Comparison of ENCODE assay signal across 29 cellular contexts in the genomic region with DNA sequence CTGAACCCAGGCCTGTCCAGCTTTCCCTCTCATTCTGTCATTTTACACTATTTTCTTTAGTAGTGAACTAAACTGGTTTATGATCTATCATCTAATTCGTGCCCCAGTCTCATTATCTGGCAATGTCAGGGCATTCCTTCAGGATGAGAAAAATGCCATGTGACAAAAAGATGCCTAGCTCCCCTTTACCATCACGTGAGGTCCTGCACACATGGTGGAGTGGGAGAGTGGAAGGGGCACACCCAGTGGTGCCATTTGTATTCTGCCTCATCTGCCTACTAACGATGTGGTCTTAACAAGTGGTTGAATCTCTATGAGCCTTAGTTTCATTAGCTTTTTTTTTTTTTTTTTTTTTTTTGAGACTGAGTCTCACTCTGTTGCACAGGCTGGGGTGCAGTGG. TPM values are rescaled to one million over a fixed set of nuclear protein-coding genes. Genes with fewer than 3 reads are reported as not detected.
A peak's percentile ranks its signal among the peaks of the same experiment; 100 is the strongest.
DNase-seq lines count a peak whose midpoint lies in the region; ATAC-seq and TF ChIP-seq lines count a peak whose summit lies in the region.
"Had no signal": no experiment of that assay in that cellular context is flagged by ENCODE, and none has a peak within 500 bp of the region (broad histone marks: within the 10 kb centered on the region; RNA-seq: fewer than 3 reads in every experiment).

No MANE protein-coding gene starts in this region.

- no CpG with 5 or more reads among the region's 3 CpGs for WGBS in H9 (ENCODE audit: extremely low coverage, insufficient read length, low lambda C conversion rate)

- no peak overlapping the region for H3K4me2 ChIP-seq in H9 (ENCODE audit: insufficient read depth, insufficient read length, low read length)

- TF ChIP-seq CTCF in HEK293 (tag by site-specific recombination; IDR thresholded peaks at IDR 0.05) (no peak), fibroblast of mammary gland (conservative IDR thresholded peaks at IDR 0.05; ENCODE audit: control insufficient read depth, insufficient read depth, low read depth, low read length) (no peak), H9 (conservative IDR thresholded peaks at IDR 0.05) (no peak)

- no peak overlapping the region for H2BK12ac ChIP-seq in H9 (ENCODE audit: insufficient read length, low read depth, low read length)

- ATAC-seq in stimulated activated effector memory CD8-positive, alpha-beta T cell treated with anti-CD3 and anti-CD28 coated beads, Interleukin-12 subunit alpha, Interleukin-12 subunit beta, amount 100 ng/mL, for 72 hours, result no peak
- ATAC-seq in HG02610 (IDR thresholded peaks at IDR 0.05; ENCODE audit: unreplicated experiment), result no peak
- ATAC-seq: activated CD4-positive, CD25-positive, alpha-beta regulatory T cell treated with anti-CD3 and anti-CD28 coated beads, Interleukin-2, amount 50 U/mL, for 24 hours; activated naive CD8-positive, alpha-beta T cell treated with anti-CD3 and anti-CD28 coated beads, Interleukin-2, amount 50 U/mL, for 24 hours; foreskin keratinocyte; heart right ventricle; naive thymus-derived CD4-positive, alpha-beta T cell; PC-3; right cardiac atrium; T-helper 17 cell had no signal

- no peaks in the 10 kb centered on the region for H4K20me1 ChIP-seq in H9 (ENCODE audit: control insufficient read depth, insufficient read depth, insufficient read length)

- H2AFZ ChIP-seq in H9 (ENCODE audit: low read length), result no peak overlapping the region

- H3K9ac ChIP-seq in H9 (ENCODE audit: extremely low read depth, insufficient read length, low read length), result no peak overlapping the region

- H3K4me1 Mint-ChIP-seq in stimulated activated effector memory CD8-positive, alpha-beta T cell treated with anti-CD3 and anti-CD28 coated beads, Interleukin-12 subunit alpha, Interleukin-12 subunit beta, amount 100 ng/mL, for 72 hours, result no peaks in the 10 kb centered on the region
- H3K4me1 Mint-ChIP-seq in H9, result no peaks in the 10 kb centered on the region
- H3K4me1 Mint-ChIP-seq: activated naive CD8-positive, alpha-beta T cell treated with anti-CD3 and anti-CD28 coated beads, Interleukin-2, amount 50 U/mL, for 24 hours had no signal

- H4K91ac ChIP-seq in H9 (ENCODE audit: insufficient read length, low read depth, low read length), result no peak overlapping the region

- H3K4ac ChIP-seq in H9 (ENCODE audit: low read depth, low read length), result no peak overlapping the region

- no peak overlapping the region for H3K56ac ChIP-seq in H9 (ENCODE audit: insufficient read length, low read depth, low read length)

- H3K4me3 Mint-ChIP-seq in stimulated activated effector memory CD8-positive, alpha-beta T cell treated with anti-CD3 and anti-CD28 coated beads, Interleukin-12 subunit alpha, Interleukin-12 subunit beta, amount 100 ng/mL, for 72 hours, result no peak overlapping the region
- no peak overlapping the region for H3K4me3 Mint-ChIP-seq in H9
- H3K4me3 Mint-ChIP-seq: activated naive CD8-positive, alpha-beta T cell treated with anti-CD3 and anti-CD28 coated beads, Interleukin-2, amount 50 U/mL, for 24 hours; CD4-positive, alpha-beta T cell; naive thymus-derived CD4-positive, alpha-beta T cell; T-helper 17 cell had no signal

- peaks cover 61 to 83% of the 10 kb centered on the region in 2 experiments for H3K36me3 ChIP-seq in HEK293 (ENCODE audit: control insufficient read depth in 2 of 2, insufficient read depth in 1 of 2, low read length in 2 of 2)
- H3K36me3 ChIP-seq: colonic mucosa had no signal

- H2BK20ac ChIP-seq in H9 (ENCODE audit: low read depth, low read length, poor library complexity, severe bottlenecking), result no peak overlapping the region

- no peak overlapping the region for H3K14ac ChIP-seq in H9 (ENCODE audit: insufficient read depth, low read length)

- no peak overlapping the region for H3K4me3 ChIP-seq in HEK293 (ENCODE audit: low read depth, low read length)
- no peak overlapping the region for H3K4me3 ChIP-seq in fibroblast of mammary gland (ENCODE audit: control insufficient read depth, low read depth, low read length)
- H3K4me3 ChIP-seq: colonic mucosa, heart right ventricle, stomach, thyroid gland had no signal

- POLR2A ChIA-PET in HEK293 (lab: Yijun Ruan, JAX), result interaction anchor here (0.7 to 1.3 kb wide), 2 partner anchors 27 to 41 kb away, joined by 3 to 8 read pairs; a partner anchor contains a TSS

- H3K79me2 ChIP-seq in H9 (ENCODE audit: insufficient read depth, low read length), result no peaks in the 10 kb centered on the region

- H4K5ac ChIP-seq in H9 (ENCODE audit: insufficient read length, low read depth, low read length), result no peak overlapping the region

- H3K18ac ChIP-seq in H9 (ENCODE audit: insufficient read length, low read depth, low read length), result no peak overlapping the region

- no peaks in the 10 kb centered on the region for H3K27me3 ChIP-seq in H9 (ENCODE audit: insufficient read depth, low read length)
- H3K27me3 ChIP-seq: colonic mucosa, foreskin keratinocyte, heart right ventricle, neutrophil, stomach, thyroid gland had no signal

- H3K9me3 Mint-ChIP-seq in stimulated activated effector memory CD8-positive, alpha-beta T cell treated with anti-CD3 and anti-CD28 coated beads, Interleukin-12 subunit alpha, Interleukin-12 subunit beta, amount 100 ng/mL, for 72 hours, result no peaks in the 10 kb centered on the region
- no peaks in the 10 kb centered on the region for H3K9me3 Mint-ChIP-seq in H9
- H3K9me3 Mint-ChIP-seq: activated naive CD8-positive, alpha-beta T cell treated with anti-CD3 and anti-CD28 coated beads, Interleukin-2, amount 50 U/mL, for 24 hours; CD4-positive, alpha-beta T cell; naive thymus-derived CD4-positive, alpha-beta T cell had no signal

- H3K27ac ChIP-seq in HEK293 (ENCODE audit: extremely low read depth, low read depth, low read length), result no peak overlapping the region
- H3K27ac ChIP-seq in H9 (ENCODE audit: insufficient read length, low read depth, low read length), result no peak overlapping the region
- H3K27ac ChIP-seq: colonic mucosa, foreskin keratinocyte, heart right ventricle, HL-60, neutrophil, stomach, thyroid gland had no signal

- peak overlapping the region; percentile 17 for H3K27ac Mint-ChIP-seq in stimulated activated effector memory CD8-positive, alpha-beta T cell treated with anti-CD3 and anti-CD28 coated beads, Interleukin-12 subunit alpha, Interleukin-12 subunit beta, amount 100 ng/mL, for 72 hours
- H3K27ac Mint-ChIP-seq in H9, result no peak overlapping the region
- H3K27ac Mint-ChIP-seq: activated naive CD8-positive, alpha-beta T cell treated with anti-CD3 and anti-CD28 coated beads, Interleukin-2, amount 50 U/mL, for 24 hours; CD4-positive, alpha-beta T cell; T-helper 17 cell had no signal

- H2BK15ac ChIP-seq in H9 (ENCODE audit: low read depth, low read length), result no peak overlapping the region

- H3K4me1 ChIP-seq in HEK293 (ENCODE audit: control insufficient read depth, insufficient read depth, low read length) (peaks cover 6% of the 10 kb centered on the region), H9 (ENCODE audit: insufficient read depth, low read length) (no peaks in the 10 kb centered on the region)
- H3K4me1 ChIP-seq: thyroid gland had no signal

- no peaks in the 10 kb centered on the region for H3K23me2 ChIP-seq in H9 (ENCODE audit: insufficient read length, low read depth, low read length, poor library complexity, severe bottlenecking)

- H3K79me1 ChIP-seq in H9 (ENCODE audit: insufficient read depth, low read depth, low read length, poor library complexity, severe bottlenecking), result no peaks in the 10 kb centered on the region

- no peak overlapping the region for H2BK120ac ChIP-seq in H9 (ENCODE audit: low read depth, low read length, poor library complexity, severe bottlenecking)

- CTCF ChIA-PET in HEK293 (lab: Yijun Ruan, JAX), result interaction anchor here (0.6 to 14.6 kb wide), 10 partner anchors 9 to 1030 kb away, joined by 3 to 302 read pairs (median 6); no protein-coding TSS in a partner anchor

- H3K27me3 Mint-ChIP-seq in H9 (ENCODE audit: low read depth), result no peaks in the 10 kb centered on the region
- H3K27me3 Mint-ChIP-seq: activated naive CD8-positive, alpha-beta T cell treated with anti-CD3 and anti-CD28 coated beads, Interleukin-2, amount 50 U/mL, for 24 hours; CD4-positive, alpha-beta T cell; naive thymus-derived CD4-positive, alpha-beta T cell; T-helper 17 cell had no signal

- H3K36me3 Mint-ChIP-seq in stimulated activated effector memory CD8-positive, alpha-beta T cell treated with anti-CD3 and anti-CD28 coated beads, Interleukin-12 subunit alpha, Interleukin-12 subunit beta, amount 100 ng/mL, for 72 hours, result peaks cover 100% of the 10 kb centered on the region
- H3K36me3 Mint-ChIP-seq in H9 (ENCODE audit: insufficient read depth in 1 of 3, low read depth in 3 of 3), result peaks cover 7 to 65% (median 47%) of the 10 kb centered on the region in 3 experiments; a peak in 5 of 7 replicates

- no peaks in the 10 kb centered on the region for H3K9me3 ChIP-seq in HEK293 (ENCODE audit: control insufficient read depth, insufficient read depth, low read depth, low read length)
- no peaks in the 10 kb centered on the region for H3K9me3 ChIP-seq in H9 (ENCODE audit: control insufficient read depth, low read depth, low read length)
- H3K9me3 ChIP-seq: colonic mucosa, heart right ventricle, neutrophil, stomach, thyroid gland had no signal

- no peak overlapping the region for H3T11ph ChIP-seq in H9 (ENCODE audit: low read length)

- no peak overlapping the region for H2BK5ac ChIP-seq in H9 (ENCODE audit: insufficient read length, low read length)

- DNase-seq in EH (ENCODE audit: low read depth) (peak; percentile 61), fibroblast of mammary gland (ENCODE audit: low read depth) (peak; percentile 49), H9 (no peak), germinal center (ENCODE audit: low spot score) (no peak)
- no peak for DNase-seq in stimulated activated effector memory CD8-positive, alpha-beta T cell treated with anti-CD3 and anti-CD28 coated beads, Interleukin-12 subunit alpha, Interleukin-12 subunit beta, amount 100 ng/mL, for 72 hours (ENCODE audit: low spot score in 2 of 2)
- DNase-seq: activated CD4-positive, alpha-beta T cell treated with anti-CD3 and anti-CD28 coated beads, Interleukin-2, amount 50 U/mL, for 48 hours; activated naive CD4-positive, alpha-beta T cell; activated naive CD8-positive, alpha-beta T cell treated with anti-CD3 and anti-CD28 coated beads, Interleukin-2, amount 50 U/mL, for 24 hours; AML-193; CD4-positive, alpha-beta T cell; colonic mucosa; effector CD8-positive, alpha-beta T cell; foreskin keratinocyte; heart right ventricle; naive thymus-derived CD4-positive, alpha-beta T cell; NCI-H1417 treated with DMSO at 0.1 percent for 48 hours; NCI-H2081; NCI-H526; NK-92 treated with Interleukin-12 subunit alpha and Interleukin-12 subunit beta, amount 100 ng/mL, for 24 hours; PC-3; right cardiac atrium; stomach; T-helper 17 cell; thyroid gland had no signal

- no peak overlapping the region for H3K23ac ChIP-seq in H9 (ENCODE audit: insufficient read length, low read depth, low read length)

- no peak overlapping the region for H4K8ac ChIP-seq in H9 (replicated peaks; ENCODE audit: insufficient read length, low read depth, low read length)

- no peak overlapping the region for H2AK5ac ChIP-seq in H9 (ENCODE audit: insufficient read length, low read length)

TF ChIP-seq in HEK293, 187 proteins besides CTCF, POLR2A, EP300 and RAD21 (continues in another document):
- TF ChIP-seq ZNF626 (tag by site-specific recombination; IDR thresholded peaks at IDR 0.05), result no peak
- no peak for TF ChIP-seq ZNF792 (tag by site-specific recombination; IDR thresholded peaks at IDR 0.05)

RNA-seq across cellular contexts. Expression of a gene that starts 41.2 kb away (rescaled TPM):
- total RNA-seq in H9 (2021), result 34.3 and 34.6 TPM in 2 replicates

Comparison
In these comparisons a context has a peak if more than half of its experiments do, and no peak if none do; other contexts are left out.
1. DNase-seq: peak in EH (single experiment) and fibroblast of mammary gland (single experiment); none in stimulated activated effector memory CD8-positive, alpha-beta T cell treated with anti-CD3 and anti-CD28 coated beads, Interleukin-12 subunit alpha, Interleukin-12 subunit beta, amount 100 ng/mL, for 72 hours (0 of 2), H9 (single experiment) and germinal center (single experiment).